19 cellular contexts compared by ENCODE assay signal in genomic region chr20:40110241-40110910, GRCh38.
"Had no signal": no experiment of that assay in that cellular context is flagged by ENCODE, and none has a peak within 500 bp of the region (broad histone marks: within the 10 kb centered on the region; RNA-seq: fewer than 3 reads in every experiment).

No MANE protein-coding gene starts in this region.

- H3K9me3 Mint-ChIP-seq: activated B cell treated with CpG ODN at 0.5 μM for 24 hours; activated CD4-positive, alpha-beta memory T cell treated with anti-CD3 and anti-CD28 coated beads for 36 hours; activated T-helper 1 cell treated with anti-CD3 and anti-CD28 coated beads, Interleukin-12 subunit alpha, Interleukin-12 subunit beta, Interleukin-2, Interleukin-4 antibody, amounts not matched to agents 30 ng/mL and 10 ng/mL and 1 ng/mL, durations not matched to agents 14 hours and 24 hours and 36 hours; effector memory CD8-positive, alpha-beta T cell; stimulated activated memory B cell treated with anti-CD40 and anti-IgM and Interleukin-4, amounts not matched to agents 10 μg/mL and 1 μg/mL and 100 μg/mL, for 72 hours had no signal

- H3K27ac Mint-ChIP-seq: activated B cell treated with CpG ODN at 0.5 μM for 24 hours; activated CD4-positive, alpha-beta memory T cell treated with anti-CD3 and anti-CD28 coated beads for 36 hours; activated naive CD4-positive, alpha-beta T cell treated with anti-CD3 and anti-CD28 coated beads, Interleukin-2, amount 50 U/mL, for 72 hours; activated T-helper 1 cell treated with anti-CD3 and anti-CD28 coated beads, Interleukin-12 subunit alpha, Interleukin-12 subunit beta, Interleukin-2, Interleukin-4 antibody, amounts not matched to agents 30 ng/mL and 10 ng/mL and 1 ng/mL, durations not matched to agents 14 hours and 24 hours and 36 hours; effector memory CD8-positive, alpha-beta T cell; naive thymus-derived CD4-positive, alpha-beta T cell; stimulated activated memory B cell treated with anti-CD40 and anti-IgM and Interleukin-4, amounts not matched to agents 10 μg/mL and 1 μg/mL and 100 μg/mL, for 72 hours had no signal

- H3K4me3 ChIP-seq: esophagus squamous epithelium, ovary, sigmoid colon, spleen had no signal

- H3K4me3 Mint-ChIP-seq: activated B cell treated with CpG ODN at 0.5 μM for 24 hours; activated CD4-positive, alpha-beta memory T cell treated with anti-CD3 and anti-CD28 coated beads for 36 hours; activated T-helper 1 cell treated with anti-CD3 and anti-CD28 coated beads, Interleukin-12 subunit alpha, Interleukin-12 subunit beta, Interleukin-2, Interleukin-4 antibody, amounts not matched to agents 30 ng/mL and 10 ng/mL and 1 ng/mL, durations not matched to agents 14 hours and 24 hours and 36 hours; effector memory CD8-positive, alpha-beta T cell; naive thymus-derived CD4-positive, alpha-beta T cell; stimulated activated memory B cell treated with anti-CD40 and anti-IgM and Interleukin-4, amounts not matched to agents 10 μg/mL and 1 μg/mL and 100 μg/mL, for 72 hours had no signal

- H3K36me3 ChIP-seq: esophagus squamous epithelium, ovary, sigmoid colon, spleen had no signal

- H3K36me3 Mint-ChIP-seq: activated CD4-positive, alpha-beta memory T cell treated with anti-CD3 and anti-CD28 coated beads for 36 hours; activated naive CD4-positive, alpha-beta T cell treated with anti-CD3 and anti-CD28 coated beads, Interleukin-2, amount 50 U/mL, for 72 hours; naive thymus-derived CD4-positive, alpha-beta T cell; stimulated activated memory B cell treated with anti-CD40 and anti-IgM and Interleukin-4, amounts not matched to agents 10 μg/mL and 1 μg/mL and 100 μg/mL, for 72 hours had no signal

- H3K27me3 ChIP-seq: esophagus squamous epithelium, ovary, sigmoid colon, spleen had no signal

- H3K4me1 ChIP-seq: sigmoid colon, spleen had no signal

- H3K27me3 Mint-ChIP-seq: effector memory CD8-positive, alpha-beta T cell had no signal

- ATAC-seq: activated naive CD4-positive, alpha-beta T cell treated with anti-CD3 and anti-CD28 coated beads, Interleukin-2, amount 50 U/mL, for 72 hours; effector memory CD8-positive, alpha-beta T cell; naive thymus-derived CD4-positive, alpha-beta T cell; stimulated activated memory B cell treated with anti-CD40 and anti-IgM and Interleukin-4, amounts not matched to agents 10 μg/mL and 1 μg/mL and 100 μg/mL, for 72 hours had no signal

- H3K27ac ChIP-seq: esophagus squamous epithelium, ovary, sigmoid colon, spleen had no signal

- DNase-seq: activated B cell treated with CpG ODN at 0.5 μM for 24 hours; activated CD4-positive, alpha-beta memory T cell treated with anti-CD3 and anti-CD28 coated beads for 36 hours; activated CD4-positive, alpha-beta T cell treated with anti-CD3 and anti-CD28 coated beads for 4 hours; activated gamma-delta T cell treated with Interleukin-2 at 50 U/mL for 16 hours; activated T-cell treated with anti-CD3 and anti-CD28 coated beads for 4 hours; effector memory CD8-positive, alpha-beta T cell; esophagus squamous epithelium; foreskin fibroblast; kidney; mesendoderm; naive thymus-derived CD4-positive, alpha-beta T cell; ovary; sigmoid colon; spleen; stimulated activated CD4-positive, alpha-beta T cell treated with anti-CD3 and anti-CD28 coated beads, Interleukin-4, amount 100 ng/mL, for 4 hours; SW 1271 had no signal

- H3K4me1 Mint-ChIP-seq: activated B cell treated with CpG ODN at 0.5 μM for 24 hours; naive thymus-derived CD4-positive, alpha-beta T cell; stimulated activated memory B cell treated with anti-CD40 and anti-IgM and Interleukin-4, amounts not matched to agents 10 μg/mL and 1 μg/mL and 100 μg/mL, for 72 hours had no signal

- H3K9me3 ChIP-seq: esophagus squamous epithelium, ovary, sigmoid colon, spleen had no signal
